ENCODE assay signal across 8 cellular contexts in the genomic region with DNA sequence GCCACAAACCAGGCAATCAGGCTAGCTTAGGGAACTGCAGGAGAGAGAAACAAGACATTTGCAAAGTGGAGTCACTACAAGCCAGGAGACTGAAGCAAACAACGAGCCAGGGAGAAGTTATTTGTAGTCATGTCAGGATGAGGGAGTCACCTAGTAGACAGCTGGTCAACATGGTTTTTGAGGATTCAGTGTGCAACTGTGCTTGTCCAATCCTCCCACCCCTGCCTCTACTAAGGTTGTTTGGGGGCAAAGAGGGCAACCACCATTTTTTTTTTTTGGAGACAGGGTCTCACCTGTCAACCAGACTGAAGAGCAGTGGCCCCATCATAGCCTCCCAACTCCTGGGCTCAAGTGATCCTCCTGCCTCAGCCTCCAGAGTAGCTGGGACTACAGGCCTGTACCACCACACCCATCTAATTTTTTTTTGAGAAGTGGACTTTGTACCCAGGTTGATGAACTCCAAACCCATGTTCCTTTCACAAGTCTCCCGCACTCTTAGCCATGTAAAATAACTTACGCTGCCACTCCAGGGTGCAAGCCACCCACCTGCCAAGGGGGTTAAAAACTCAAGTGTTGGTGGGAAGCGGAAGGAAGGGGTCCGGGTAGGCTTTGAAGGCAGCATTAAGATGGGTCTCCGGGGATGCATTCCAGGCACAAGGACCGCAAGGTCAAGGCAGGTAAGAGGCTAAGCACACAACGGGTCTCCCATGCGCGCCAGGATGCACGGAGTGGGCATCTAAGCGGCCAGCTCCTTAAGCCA. TPM values are rescaled to one million over a fixed set of nuclear protein-coding genes. Genes with fewer than 3 reads are reported as not detected.
DNase-seq lines count a peak whose midpoint lies in the region; ATAC-seq and TF ChIP-seq lines count a peak whose summit lies in the region.

No MANE protein-coding gene starts in this region.

- H3K27ac ChIP-seq in SJCRH30 (peak overlapping the region; percentile 96), fibroblast of lung (ENCODE audit: insufficient read depth, low read length) (peak overlapping the region; percentile 93), psoas muscle (peak overlapping the region; percentile 92), caudate nucleus (ENCODE audit: low read depth, low read length) (no peak overlapping the region)

- H4K20me1 ChIP-seq in fibroblast of lung (ENCODE audit: control insufficient read depth, extremely low read depth, insufficient read depth, low read length) = peaks cover 4% of the 10 kb centered on the region

- no peak for DNase-seq in GM12864 (ENCODE audit: low read depth)
- no peak for DNase-seq in SJCRH30
- no peak for DNase-seq in fibroblast of lung (ENCODE audit: low read depth in 2 of 2)
- DNase-seq in psoas muscle = no peak
- DNase-seq in caudate nucleus (lab: John Stamatoyannopoulos, UW) = no peak
- no peak for DNase-seq in DMS53 treated with DMSO at 0.1 percent for 48 hours (lab: John Stamatoyannopoulos, UW; ENCODE audit: unreplicated experiment)

- peak overlapping the region; percentile 98 for H3K9ac ChIP-seq in fibroblast of lung (ENCODE audit: insufficient read depth, low read length)

- H3K9me3 ChIP-seq in SJCRH30 (replicated peaks) (no peaks in the 10 kb centered on the region), fibroblast of lung (ENCODE audit: control insufficient read depth, insufficient read depth, low read depth, low read length) (no peaks in the 10 kb centered on the region), psoas muscle (no peaks in the 10 kb centered on the region)

- intact Hi-C loops in psoas muscle (cut with DNase I) = no loop called here

- no peak overlapping the region for H2AFZ ChIP-seq in fibroblast of lung (ENCODE audit: low read length)

- H3K4me1 ChIP-seq in SJCRH30 = peaks cover 26% of the 10 kb centered on the region
- H3K4me1 ChIP-seq in fibroblast of lung (ENCODE audit: control insufficient read depth, extremely low read depth, insufficient read depth, low read length) = peaks cover 3% of the 10 kb centered on the region
- H3K4me1 ChIP-seq in psoas muscle = peaks cover 29% of the 10 kb centered on the region

- H3K36me3 ChIP-seq in SJCRH30 (peaks cover 54% of the 10 kb centered on the region), fibroblast of lung (ENCODE audit: control insufficient read depth, insufficient read depth, low read length) (peaks cover 36% of the 10 kb centered on the region), psoas muscle (ENCODE audit: insufficient read depth in 1 of 2, low read depth in 1 of 2) (peaks cover 8 to 50% of the 10 kb centered on the region in 2 donors)

- H3K4me3 ChIP-seq in GM12864 (ENCODE audit: low read depth, low read length) (peak overlapping the region; percentile 73), SJCRH30 (peak overlapping the region; percentile 96), fibroblast of lung (replicated peaks in 1 of 4; ENCODE audit: control extremely low read depth in 1 of 4, insufficient read depth in 1 of 4, low read depth in 3 of 4, low read length in 4 of 4) (peak overlapping the region; percentile 87 to 99 (median 96)), psoas muscle (peak overlapping the region; percentile 91)

- ATAC-seq in psoas muscle = no peak
- ATAC-seq in HG03159 (IDR thresholded peaks at IDR 0.05; ENCODE audit: unreplicated experiment) = no peak
- no peak for ATAC-seq in GM21529 (IDR thresholded peaks at IDR 0.05; ENCODE audit: unreplicated experiment)

- TF ChIP-seq CTCF in GM12864 (IDR thresholded peaks at IDR 0.05; ENCODE audit: low read depth, low read length, missing control alignments) = no peak
- TF ChIP-seq CTCF in fibroblast of lung (conservative IDR thresholded peaks at IDR 0.05 in 1 of 2, IDR thresholded peaks at IDR 0.05 in 1 of 2; ENCODE audit: low read depth in 1 of 2, low read length in 2 of 2) = no peak
- TF ChIP-seq CTCF in psoas muscle (IDR thresholded peaks at IDR 0.05) = no peak

- H3K27me3 ChIP-seq in SJCRH30 (no peaks in the 10 kb centered on the region), fibroblast of lung (ENCODE audit: control insufficient read depth, insufficient read depth, low read length) (no peaks in the 10 kb centered on the region), psoas muscle (ENCODE audit: insufficient read depth in 3 of 3, low read length in 2 of 3) (no peaks in the 10 kb centered on the region)

- peaks cover 36% of the 10 kb centered on the region for H3K79me2 ChIP-seq in fibroblast of lung (ENCODE audit: control insufficient read depth, insufficient read depth, low read length)

- peak overlapping the region; percentile 88 for H3K4me2 ChIP-seq in fibroblast of lung (ENCODE audit: extremely low read depth, insufficient read depth, low read length)

- WGBS in psoas muscle, 3 donors = 9 to 10% (median 10%) methylated on average over 12 of the region's 12 CpGs

RNA-seq across cellular contexts. Expression of gene RPL35, which starts 1.0 kb away (rescaled TPM):
- total RNA-seq in SJCRH30 (2014; rRNA removed; shearing (Covaris generic)) = 3,495 and 5,082 TPM in 2 replicates
- total RNA-seq in fibroblast of lung (1,957 and 2,451 TPM in 2 replicates), psoas muscle (1,000 to 10,000 TPM in 3 of 4 donors, 100 to 1,000 TPM in 1; 994 to 1,307 (median 1,134) TPM)
- polyA plus RNA-seq in fibroblast of lung (1,593 and 1,989 TPM in 2 replicates), psoas muscle (1,000 to 10,000 TPM; 2,957 to 4,666 (median 2,999) TPM)
- polyA plus RNA-seq in fibroblast of lung (2012) = 2,564 and 3,355 TPM in 2 replicates
- polyA minus RNA-seq in fibroblast of lung (ENCODE audit: low replicate concordance) = 391 and 438 TPM in 2 replicates

RNA-seq across cellular contexts. Expression of gene ARPC5L, which starts 1.2 kb away (rescaled TPM):
- 54.0 and 58.5 TPM in 2 replicates for total RNA-seq in SJCRH30 (2014; rRNA removed; shearing (Covaris generic))
- 11.0 and 13.2 TPM in 2 replicates for total RNA-seq in fibroblast of lung
- 48.9 and 62.2 TPM in 2 replicates for polyA plus RNA-seq in fibroblast of lung
- polyA plus RNA-seq in fibroblast of lung (2012) = 41.5 and 52.6 TPM in 2 replicates
- polyA minus RNA-seq in fibroblast of lung (ENCODE audit: low replicate concordance) = 3.3 and 6.5 TPM in 2 replicates
- total RNA-seq in psoas muscle = 10 to 100 TPM; 32.3 to 54.9 (median 47.7) TPM
- polyA plus RNA-seq in psoas muscle = 100 to 1,000 TPM in 1 of 3 donors, 10 to 100 TPM in 2; 47.0 to 165 (median 96.4) TPM

RNA-seq across cellular contexts. Expression of gene WDR38, which starts 7.5 kb away (rescaled TPM):
- total RNA-seq in SJCRH30 (2014; rRNA removed; shearing (Covaris generic)) = not detected in 2 replicates
- total RNA-seq in fibroblast of lung = not detected in 2 replicates
- polyA plus RNA-seq in fibroblast of lung = not detected in 2 replicates
- not detected in 2 replicates for polyA plus RNA-seq in fibroblast of lung (2012)
- polyA minus RNA-seq in fibroblast of lung (ENCODE audit: low replicate concordance) = not detected in 2 replicates
- not detected for total RNA-seq in psoas muscle
- under 1 TPM in 1 of 3 donors, not detected in 2; 0.05 TPM for polyA plus RNA-seq in psoas muscle
